ENCODE assay signal across 28 cellular contexts in genomic region chr19:54694648-54695047, GRCh38. TPM values are rescaled to one million over a fixed set of nuclear protein-coding genes. Genes with fewer than 3 reads are reported as not detected.
"Had no signal": no experiment of that assay in that cellular context is flagged by ENCODE, and none has a peak within 500 bp of the region (broad histone marks: within the 10 kb centered on the region; RNA-seq: fewer than 3 reads in every experiment).

No MANE protein-coding gene starts in this region.

- DNase-seq: cortex of kidney; dorsolateral prefrontal cortex; effector CD8-positive, alpha-beta T cell; gastrocnemius medialis; heart right ventricle; left ventricle myocardium superior; mesenchymal stem cell; midbrain; psoas muscle; retina; right lobe of liver; stimulated activated CD4-positive, alpha-beta T cell treated with anti-CD3 and anti-CD28 coated beads, Interleukin-15, amount 100 ng/mL, for 24 hours; stimulated activated CD4-positive, alpha-beta T cell treated with anti-CD3 and anti-CD28 coated beads, Interleukin-1b, Interleukin-23, amount 100 ng/mL, for 48 hours; stimulated activated CD4-positive, alpha-beta T cell treated with anti-CD3 and anti-CD28 coated beads, Interleukin-4, amount 100 ng/mL, for 24 hours; stimulated activated naive B cell treated with anti-CD40 and anti-IgM and Interleukin-4, amounts not matched to agents 10 μg/mL and 1 μg/mL and 100 μg/mL, for 72 hours; stimulated activated naive CD8-positive, alpha-beta T cell treated with anti-CD3 and anti-CD28 coated beads, Interleukin-15, amount 100 ng/mL, for 72 hours; testis had no signal

- ATAC-seq: gastrocnemius medialis; heart right ventricle; left ventricle myocardium superior; psoas muscle; right lobe of liver; stimulated activated naive B cell treated with anti-CD40 and anti-IgM and Interleukin-4, amounts not matched to agents 10 μg/mL and 1 μg/mL and 100 μg/mL, for 72 hours; stimulated activated naive CD8-positive, alpha-beta T cell treated with anti-CD3 and anti-CD28 coated beads, Interleukin-15, amount 100 ng/mL, for 72 hours had no signal

- H3K36me3 Mint-ChIP-seq: stimulated activated naive B cell treated with anti-CD40 and anti-IgM and Interleukin-4, amounts not matched to agents 10 μg/mL and 1 μg/mL and 100 μg/mL, for 72 hours had no signal

- H3K4me1 ChIP-seq: esophagus muscularis mucosa, gastrocnemius medialis, heart right ventricle, psoas muscle, right lobe of liver, testis, tibial nerve had no signal

- H3K27ac Mint-ChIP-seq: stimulated activated naive B cell treated with anti-CD40 and anti-IgM and Interleukin-4, amounts not matched to agents 10 μg/mL and 1 μg/mL and 100 μg/mL, for 72 hours had no signal

- H3K4me3 Mint-ChIP-seq: stimulated activated naive B cell treated with anti-CD40 and anti-IgM and Interleukin-4, amounts not matched to agents 10 μg/mL and 1 μg/mL and 100 μg/mL, for 72 hours; stimulated activated naive CD8-positive, alpha-beta T cell treated with anti-CD3 and anti-CD28 coated beads, Interleukin-15, amount 100 ng/mL, for 72 hours had no signal

- H3K9me3 ChIP-seq: gastrocnemius medialis, neutrophil, right lobe of liver, testis had no signal

- H3K27ac ChIP-seq: dorsolateral prefrontal cortex, epithelial cell of prostate, esophagus muscularis mucosa, gastrocnemius medialis, heart right ventricle, neutrophil, psoas muscle, right lobe of liver, testis, tibial nerve had no signal

- H3K36me3 ChIP-seq: esophagus muscularis mucosa, gastrocnemius medialis, heart right ventricle, neutrophil, right lobe of liver, tibial nerve had no signal

- H3K4me1 Mint-ChIP-seq: stimulated activated naive CD8-positive, alpha-beta T cell treated with anti-CD3 and anti-CD28 coated beads, Interleukin-15, amount 100 ng/mL, for 72 hours had no signal

- H3K4me3 ChIP-seq: dorsolateral prefrontal cortex, esophagus muscularis mucosa, gastrocnemius medialis, heart right ventricle, lung, psoas muscle, right lobe of liver, testis, tibial nerve had no signal

- H3K27me3 ChIP-seq: gastrocnemius medialis, right lobe of liver, testis, tibial nerve had no signal

RNA-seq across cellular contexts. Expression of gene KIR3DL3, which starts 29.6 kb away (rescaled TPM):
- total RNA-seq: dorsolateral prefrontal cortex, esophagus muscularis mucosa, fibroblast of villous mesenchyme, gastrocnemius medialis, heart right ventricle, left ventricle myocardium superior, lung, osteoblast, psoas muscle, right lobe of liver, subcutaneous adipose tissue, testis, tibial nerve, ureter had no signal
- polyA plus RNA-seq: heart right ventricle, keratinocyte, lung, neural cell, psoas muscle had no signal

RNA-seq across cellular contexts. Expression of gene LILRB4, which starts 31.9 kb away (rescaled TPM):
- total RNA-seq: fibroblast of villous mesenchyme had no signal
- polyA plus RNA-seq: keratinocyte, neural cell had no signal

RNA-seq across cellular contexts. Expression of gene KIR2DL3, which starts 43.7 kb away (rescaled TPM):
- total RNA-seq: dorsolateral prefrontal cortex, esophagus muscularis mucosa, fibroblast of villous mesenchyme, gastrocnemius medialis, left ventricle myocardium superior, osteoblast, psoas muscle, right lobe of liver, subcutaneous adipose tissue, testis, tibial nerve, ureter had no signal
- polyA plus RNA-seq: keratinocyte, neural cell, psoas muscle had no signal
